ENCODE assay signal across 1 cellular context in the genomic region with DNA sequence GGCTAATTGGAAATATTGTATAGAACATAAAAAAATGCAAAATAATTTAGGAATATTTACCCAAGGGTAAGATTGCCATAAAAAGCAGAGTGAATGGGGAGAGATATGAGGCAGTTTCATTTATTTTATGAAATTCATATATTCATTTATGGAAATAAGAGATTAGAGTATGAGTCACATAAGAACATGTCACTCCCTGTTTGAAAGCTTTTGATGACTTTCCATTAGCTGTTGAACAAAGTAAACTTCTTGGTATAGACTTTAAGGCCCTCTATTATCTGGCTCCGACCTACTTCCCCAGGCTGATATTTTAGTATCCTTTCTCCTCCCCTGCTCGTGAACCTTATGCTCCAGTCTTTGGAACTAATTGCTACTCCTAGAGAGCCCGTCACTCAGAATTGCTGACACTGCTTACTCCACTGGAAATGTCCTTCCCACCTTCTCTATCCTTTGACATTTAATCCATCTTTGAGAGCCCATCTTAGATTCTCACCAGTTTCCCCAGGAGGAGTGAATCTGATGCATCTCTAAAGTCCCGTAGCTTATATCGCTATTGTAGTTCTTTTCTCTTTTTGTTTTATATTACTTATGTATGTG.
TF ChIP-seq lines count a peak whose summit lies in the region.

No MANE protein-coding gene starts in this region.

TF ChIP-seq in HepG2, 621 proteins besides CTCF, POLR2A, EP300 and RAD21 (continued from another document):
- no peak for TF ChIP-seq TCF7 (IDR thresholded peaks at IDR 0.05; ENCODE audit: low read depth)
- TF ChIP-seq LCORL (IDR thresholded peaks at IDR 0.05): no peak
- TF ChIP-seq LCORL (CRISPR knock-in tag; IDR thresholded peaks at IDR 0.05): no peak
- peak; percentile 21 to 57; a peak in 3 of 4 replicates for TF ChIP-seq MAFK (conservative IDR thresholded peaks at IDR 0.05 in 1 of 2, IDR thresholded peaks at IDR 0.05 in 1 of 2; ENCODE audit: low read length in 2 of 2)
- TF ChIP-seq ZNF780A (CRISPR knock-in tag; IDR thresholded peaks at IDR 0.05): no peak
